9 cellular contexts compared by ENCODE assay signal in genomic region chr17:11204991-11205390, GRCh38. TPM values are rescaled to one million over a fixed set of nuclear protein-coding genes. Genes with fewer than 3 reads are reported as not detected.
"Had no signal": no experiment of that assay in that cellular context is flagged by ENCODE, and none has a peak within 500 bp of the region (broad histone marks: within the 10 kb centered on the region; RNA-seq: fewer than 3 reads in every experiment).

No MANE protein-coding gene starts in this region.

- H3K4me1 ChIP-seq: HAP-1 had no signal

- H3K27ac ChIP-seq: GM23248 had no signal

- H3K4me3 ChIP-seq: GM23248, GM23338, HAP-1 had no signal

- H3K9me3 ChIP-seq: HAP-1 had no signal

- H3K27ac Mint-ChIP-seq: GM23338, H9, HFFc6 had no signal

- H3K4me3 Mint-ChIP-seq: GM23338, H9, HFFc6 had no signal

- H3K36me3 ChIP-seq: HAP-1 had no signal

- ATAC-seq: GM23338, HCT116 had no signal

- DNase-seq: GM23248, GOT3, H7, H9, HCEC 1CT, HFFc6 had no signal

- H3K4me1 Mint-ChIP-seq: GM23338 had no signal

RNA-seq across cellular contexts. Expression of gene SHISA6, which starts 36.0 kb away (rescaled TPM):
- total RNA-seq: GM23248, HFFc6 had no signal
